In genomic region chr16:88325976-88326375, GRCh38 we compare ENCODE assay signal across 1 cellular context.
TF ChIP-seq lines count a peak whose summit lies in the region.

No MANE protein-coding gene starts in this region.

TF ChIP-seq in K562, 482 proteins besides CTCF, POLR2A, EP300 and RAD21 (continued from another document):
- TF ChIP-seq ZMIZ1 (IDR thresholded peaks at IDR 0.05; ENCODE audit: low read depth in 2 of 2, low read length in 2 of 2): no peak
- TF ChIP-seq E2F1 (CRISPR knock-in tag; IDR thresholded peaks at IDR 0.05): no peak
- no peak for TF ChIP-seq NFIC (IDR thresholded peaks at IDR 0.05)
- TF ChIP-seq MYBL2 (IDR thresholded peaks at IDR 0.05; ENCODE audit: low read depth): no peak
- no peak for TF ChIP-seq MYBL2 (CRISPR knock-in tag; IDR thresholded peaks at IDR 0.05; ENCODE audit: borderline replicate concordance)
- TF ChIP-seq MAX (CRISPR knock-in tag; IDR thresholded peaks at IDR 0.05): no peak
- no peak for TF ChIP-seq TFAP4 (CRISPR knock-in tag; IDR thresholded peaks at IDR 0.05; ENCODE audit: borderline replicate concordance)
- no peak for TF ChIP-seq ZNF398 (CRISPR knock-in tag; IDR thresholded peaks at IDR 0.05)
- no peak for TF ChIP-seq NONO (IDR thresholded peaks at IDR 0.05; ENCODE audit: low read depth in 2 of 2, low read length in 1 of 2)
- TF ChIP-seq RREB1 (CRISPR knock-in tag; IDR thresholded peaks at IDR 0.05): no peak
- no peak for TF ChIP-seq ILK (tag; IDR thresholded peaks at IDR 0.05; ENCODE audit: borderline replicate concordance, low read depth)
- TF ChIP-seq RAD51 (IDR thresholded peaks at IDR 0.05; ENCODE audit: borderline replicate concordance, low read depth): no peak
- TF ChIP-seq TAF15 (IDR thresholded peaks at IDR 0.05; ENCODE audit: low read depth, low read length): no peak
- no peak for TF ChIP-seq TAF1 (IDR thresholded peaks at IDR 0.05; ENCODE audit: control insufficient read depth, extremely low read depth, insufficient read depth, low read length, severe bottlenecking)
- no peak for TF ChIP-seq ETV1 (tag; conservative IDR thresholded peaks at IDR 0.05; ENCODE audit: low read depth)
- TF ChIP-seq IRF1 (CRISPR knock-in tag; IDR thresholded peaks at IDR 0.05; ENCODE audit: borderline replicate concordance): no peak
- no peak for TF ChIP-seq ZBTB7A (IDR thresholded peaks at IDR 0.05; ENCODE audit: borderline replicate concordance, control insufficient read depth, low read depth, low read length)
- TF ChIP-seq CHD1 (IDR thresholded peaks at IDR 0.05; ENCODE audit: low read length): no peak
- no peak for TF ChIP-seq GTF2E2 (tag; IDR thresholded peaks at IDR 0.05)
- TF ChIP-seq ZKSCAN3 (CRISPR knock-in tag; IDR thresholded peaks at IDR 0.05): no peak
- TF ChIP-seq MCM3 (IDR thresholded peaks at IDR 0.05): no peak
- no peak for TF ChIP-seq NBN (IDR thresholded peaks at IDR 0.05; ENCODE audit: low read depth)
- TF ChIP-seq SIRT6 (IDR thresholded peaks at IDR 0.05; ENCODE audit: low read depth, low read length): no peak
- TF ChIP-seq EZH2 (IDR thresholded peaks at IDR 0.05; ENCODE audit: borderline replicate concordance, low read depth, low read length): no peak
- no peak for TF ChIP-seq ZNF239 (CRISPR knock-in tag; IDR thresholded peaks at IDR 0.05)
- no peak for TF ChIP-seq ELF2 (CRISPR knock-in tag; IDR thresholded peaks at IDR 0.05)
- no peak for TF ChIP-seq SREBF2 (CRISPR knock-in tag; IDR thresholded peaks at IDR 0.05)
- peak; percentile 53 for TF ChIP-seq CBFA2T3 (IDR thresholded peaks at IDR 0.05)
- no peak for TF ChIP-seq SIN3B (IDR thresholded peaks at IDR 0.05; ENCODE audit: low read depth)
